In genomic region chr20:23870461-23870860, GRCh38 we compare ENCODE assay signal across 25 cellular contexts. TPM values are rescaled to one million over a fixed set of nuclear protein-coding genes. Genes with fewer than 3 reads are reported as not detected.
A peak's percentile ranks its signal among the peaks of the same experiment; 100 is the strongest.
DNase-seq lines count a peak whose midpoint lies in the region; TF ChIP-seq lines count a peak whose summit lies in the region.
"Had no signal": no experiment of that assay in that cellular context is flagged by ENCODE, and none has a peak within 500 bp of the region (broad histone marks: within the 10 kb centered on the region; RNA-seq: fewer than 3 reads in every experiment).

No MANE protein-coding gene starts in this region.

- no peak overlapping the region for H2AFZ ChIP-seq in mammary epithelial cell (ENCODE audit: low read depth, low read length)

- H3K9me3 ChIP-seq in esophagus muscularis mucosa = no peaks in the 10 kb centered on the region
- no peaks in the 10 kb centered on the region for H3K9me3 ChIP-seq in mammary epithelial cell (replicated peaks; ENCODE audit: insufficient read depth, low read length)
- H3K9me3 ChIP-seq: BLaER1 treated with 17β-estradiol and CSF1 and Interleukin-3, amounts not matched to agents 10 nM and 100 nM; SK-N-SH had no signal

- H3K36me3 Mint-ChIP-seq in activated CD4-positive, alpha-beta T cell treated with anti-CD3 and anti-CD28 coated beads, Interleukin-2, amount 10 ng/mL, durations not matched to agents 24 days and 14 days (ENCODE audit: low read depth) = no peaks in the 10 kb centered on the region
- H3K36me3 Mint-ChIP-seq: CD4-positive, alpha-beta memory T cell had no signal

- in situ Hi-C loops in mammary epithelial cell (cut with MboI; ENCODE audit: low sequenced_read_pairs in 2 of 2) = loop anchor here in 1 of 2 donors (25.0 kb wide), 1 partner anchor 92 kb away; no protein-coding TSS in a partner anchor

- peaks cover 0 to 52% (median 45%) of the 10 kb centered on the region in 4 donors for H3K4me1 ChIP-seq in esophagus muscularis mucosa
- no peaks in the 10 kb centered on the region for H3K4me1 ChIP-seq in mammary epithelial cell (ENCODE audit: insufficient read depth, low read length)

- H3K27me3 ChIP-seq in esophagus muscularis mucosa (no peaks in the 10 kb centered on the region), mammary epithelial cell (ENCODE audit: insufficient read depth, low read length) (no peaks in the 10 kb centered on the region)
- H3K27me3 ChIP-seq: BLaER1 treated with 17β-estradiol and CSF1 and Interleukin-3, amounts not matched to agents 10 nM and 100 nM had no signal

- peak overlapping the region in 3 of 4 donors; percentile 6 to 31 (median 28) for H3K27ac ChIP-seq in esophagus muscularis mucosa (replicated peaks in 1 of 4)
- no peak overlapping the region for H3K27ac ChIP-seq in mammary epithelial cell (ENCODE audit: insufficient read depth, low read depth, low read length)
- H3K27ac ChIP-seq: BLaER1 treated with 17β-estradiol and CSF1 and Interleukin-3, amounts not matched to agents 10 nM and 100 nM; KMS-11 had no signal

- intact Hi-C loops in activated CD4-positive, alpha-beta T cell treated with anti-CD3 and anti-CD28 coated beads, Interleukin-2, amount 10 ng/mL, durations not matched to agents 24 days and 14 days (cut with micrococcal nuclease) = no loop called here
- intact Hi-C loops in esophagus muscularis mucosa (cut with DNase I) (no loop called here), mammary epithelial cell (cut with micrococcal nuclease) (no loop called here)

- no peak overlapping the region for H3K9ac ChIP-seq in mammary epithelial cell (ENCODE audit: insufficient read depth, low read length)
- H3K9ac ChIP-seq: BLaER1 treated with 17β-estradiol and CSF1 and Interleukin-3, amounts not matched to agents 10 nM and 100 nM; KMS-11; SK-N-SH had no signal

- H3K4me3 ChIP-seq in esophagus muscularis mucosa (no peak overlapping the region), mammary epithelial cell (replicated peaks in 1 of 3; ENCODE audit: insufficient read depth in 1 of 3, low read depth in 2 of 3, low read length in 3 of 3) (no peak overlapping the region)
- H3K4me3 ChIP-seq: BLaER1 treated with 17β-estradiol and CSF1 and Interleukin-3, amounts not matched to agents 10 nM and 100 nM had no signal

- DNase-seq in activated CD4-positive, alpha-beta T cell treated with anti-CD3 and anti-CD28 coated beads, Interleukin-2, amount 10 ng/mL, durations not matched to agents 24 days and 14 days = peak; percentile 37
- no peak for DNase-seq in activated CD4-positive, alpha-beta T cell treated with anti-CD3 and anti-CD28 coated beads for 4 hours
- peak; percentile 50 for DNase-seq in NCI-H345 treated with DMSO at 0.1 percent for 48 hours (lab: John Stamatoyannopoulos, UW; ENCODE audit: unreplicated experiment)
- DNase-seq in esophagus muscularis mucosa (ENCODE audit: extremely low spot score) = peak; percentile 82
- DNase-seq in DMS79 (lab: John Stamatoyannopoulos, UW) = no peak
- DNase-seq in ecto neural progenitor cell (ENCODE audit: low spot score) = no peak
- no peak for DNase-seq in mammary epithelial cell
- DNase-seq: 8988T; Calu3; CD4-positive, alpha-beta memory T cell; DMS53; HCEC 1CT; IMR-90; NCI-H1105; NCI-H146; NCI-H2029 treated with DMSO at 0.1 percent for 48 hours; NCI-H2171; NCI-H446; NCI-H526 treated with DMSO at 0.1 percent for 48 hours; NK-92 treated with Interleukin-12 subunit alpha and Interleukin-12 subunit beta, amount 100 ng/mL, for 24 hours; SIG-M5; SK-N-SH had no signal

- dilution Hi-C loops in mammary epithelial cell (cut with HindIII; ENCODE audit: low sequenced_read_pairs) = no loop called here

- H3K27ac Mint-ChIP-seq in activated CD4-positive, alpha-beta T cell treated with anti-CD3 and anti-CD28 coated beads, Interleukin-2, amount 10 ng/mL, durations not matched to agents 24 days and 14 days = no peak overlapping the region
- H3K27ac Mint-ChIP-seq: CD4-positive, alpha-beta memory T cell had no signal

- H3K4me2 ChIP-seq in mammary epithelial cell (ENCODE audit: insufficient read depth, low read depth, low read length) = no peak overlapping the region
- H3K4me2 ChIP-seq: BLaER1 treated with 17β-estradiol and CSF1 and Interleukin-3, amounts not matched to agents 10 nM and 100 nM; KMS-11; SK-N-SH had no signal

- TF ChIP-seq CTCF in esophagus muscularis mucosa (IDR thresholded peaks at IDR 0.05) = no peak
- no peak for TF ChIP-seq CTCF in mammary epithelial cell (conservative IDR thresholded peaks at IDR 0.05 in 1 of 2, IDR thresholded peaks at IDR 0.05 in 1 of 2; ENCODE audit: extremely low read depth in 1 of 2, insufficient read depth in 1 of 2, low read depth in 1 of 2, low read length in 2 of 2)

- CTCF ChIA-PET in mammary epithelial cell (lab: Charles Lee; ENCODE audit: low non-redundant PET) = no interaction called here

- H3K4me1 Mint-ChIP-seq in activated CD4-positive, alpha-beta T cell treated with anti-CD3 and anti-CD28 coated beads, Interleukin-2, amount 10 ng/mL, durations not matched to agents 24 days and 14 days = peaks cover 3% of the 10 kb centered on the region

- no peaks in the 10 kb centered on the region for H4K20me1 ChIP-seq in mammary epithelial cell (ENCODE audit: insufficient read depth, low read length)
- H4K20me1 ChIP-seq: BLaER1 treated with 17β-estradiol and CSF1 and Interleukin-3, amounts not matched to agents 10 nM and 100 nM had no signal

- no peaks in the 10 kb centered on the region for H3K9me3 Mint-ChIP-seq in activated CD4-positive, alpha-beta T cell treated with anti-CD3 and anti-CD28 coated beads, Interleukin-2, amount 10 ng/mL, durations not matched to agents 24 days and 14 days
- H3K9me3 Mint-ChIP-seq: CD4-positive, alpha-beta memory T cell had no signal

- H3K36me3 ChIP-seq in esophagus muscularis mucosa (no peaks in the 10 kb centered on the region), mammary epithelial cell (ENCODE audit: insufficient read depth, low read length) (no peaks in the 10 kb centered on the region)
- H3K36me3 ChIP-seq: BLaER1 treated with 17β-estradiol and CSF1 and Interleukin-3, amounts not matched to agents 10 nM and 100 nM had no signal

- H3K79me2 ChIP-seq in mammary epithelial cell (ENCODE audit: insufficient read depth, low read length) = no peaks in the 10 kb centered on the region

- H3K4me3 Mint-ChIP-seq in activated CD4-positive, alpha-beta T cell treated with anti-CD3 and anti-CD28 coated beads, Interleukin-2, amount 10 ng/mL, durations not matched to agents 24 days and 14 days = no peak overlapping the region
- H3K4me3 Mint-ChIP-seq: CD4-positive, alpha-beta memory T cell had no signal

- peaks cover 19% of the 10 kb centered on the region for H3K27me3 Mint-ChIP-seq in activated CD4-positive, alpha-beta T cell treated with anti-CD3 and anti-CD28 coated beads, Interleukin-2, amount 10 ng/mL, durations not matched to agents 24 days and 14 days

- 20% methylated on average over 4 of the region's 4 CpGs for WGBS in esophagus muscularis mucosa
- WGBS in mammary epithelial cell (ENCODE audit: low coverage, missing lambda C conversion rate) = 80% methylated on average over 1 of the region's 4 CpGs

- BruUV-seq in mammary epithelial cell (replicated peaks; lab: Mats Ljungman, UMichigan) = no TSS peak

- TF ChIP-seq POLR2A in esophagus muscularis mucosa (IDR thresholded peaks at IDR 0.05; ENCODE audit: low read depth) = no peak

- no peak for TF ChIP-seq EP300 in esophagus muscularis mucosa (IDR thresholded peaks at IDR 0.05)

RNA-seq across cellular contexts. Expression of gene CST5, which starts 9.1 kb away (rescaled TPM):
- total RNA-seq in activated CD4-positive, alpha-beta T cell treated with anti-CD3 and anti-CD28 coated beads, Interleukin-2, amount 10 ng/mL, durations not matched to agents 24 days and 14 days = not detected in 2 replicates
- total RNA-seq in esophagus muscularis mucosa (1 to 10 TPM in 3 of 4 donors, not detected in 1; 1.4 to 4.5 (median 3.7) TPM), mammary epithelial cell (not detected)
- polyA plus RNA-seq in mammary epithelial cell = 0.14 TPM
- not detected for polyA minus RNA-seq in mammary epithelial cell
- total RNA-seq: Calu3; CD4-positive, alpha-beta memory T cell; HT1080; IMR-90 had no signal
- polyA plus RNA-seq: CD4-positive, alpha-beta memory T cell; IMR-90; SK-N-SH had no signal

RNA-seq across cellular contexts. Expression of gene CST2, which starts 43.9 kb away (rescaled TPM):
- not detected in 2 replicates for total RNA-seq in activated CD4-positive, alpha-beta T cell treated with anti-CD3 and anti-CD28 coated beads, Interleukin-2, amount 10 ng/mL, durations not matched to agents 24 days and 14 days
- total RNA-seq in esophagus muscularis mucosa (1 to 10 TPM in 1 of 4 donors, under 1 TPM in 2, not detected in 1; 0.45 to 2.1 (median 0.86) TPM), mammary epithelial cell (not detected)
- polyA plus RNA-seq in mammary epithelial cell = not detected
- polyA minus RNA-seq in mammary epithelial cell = not detected
- total RNA-seq: Calu3; CD4-positive, alpha-beta memory T cell; HT1080; IMR-90 had no signal
- polyA plus RNA-seq: CD4-positive, alpha-beta memory T cell; IMR-90; SK-N-SH had no signal

Comparison
In these comparisons a context has a peak if more than half of its experiments do, and no peak if none do; other contexts are left out.
1. DNase-seq: peak in activated CD4-positive, alpha-beta T cell treated with anti-CD3 and anti-CD28 coated beads, Interleukin-2, amount 10 ng/mL, durations not matched to agents 24 days and 14 days (single experiment), NCI-H345 treated with DMSO at 0.1 percent for 48 hours (single experiment) and esophagus muscularis mucosa (single experiment); none in activated CD4-positive, alpha-beta T cell treated with anti-CD3 and anti-CD28 coated beads for 4 hours (0 of 2), DMS79 (single experiment), ecto neural progenitor cell (single experiment) and mammary epithelial cell (single experiment).